ENCODE assay signal across 14 cellular contexts in the genomic region with DNA sequence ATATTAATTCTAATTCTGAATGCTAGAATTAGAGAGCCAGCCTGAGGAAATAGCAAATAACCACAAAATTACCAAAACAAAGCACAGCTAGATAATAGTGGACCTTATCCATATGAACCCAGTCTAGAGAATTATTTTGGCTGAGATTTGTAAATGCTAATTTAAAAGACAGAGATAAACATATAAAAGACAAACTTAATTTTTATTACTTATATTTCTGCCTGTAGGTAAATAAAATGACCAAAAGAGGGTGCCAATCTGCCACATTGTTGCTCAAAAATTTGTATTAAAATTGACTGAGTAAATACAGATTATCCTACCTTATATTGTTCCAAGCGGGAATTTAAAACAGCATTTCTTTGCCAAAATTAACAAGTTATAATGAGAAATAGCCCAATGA. TPM values are rescaled to one million over a fixed set of nuclear protein-coding genes. Genes with fewer than 3 reads are reported as not detected.
DNase-seq lines count a peak whose midpoint lies in the region; ATAC-seq, FAIRE-seq and TF ChIP-seq lines count a peak whose summit lies in the region.
"Had no signal": no experiment of that assay in that cellular context is flagged by ENCODE, and none has a peak within 500 bp of the region (broad histone marks: within the 10 kb centered on the region; RNA-seq: fewer than 3 reads in every experiment).

No MANE protein-coding gene starts in this region.

- no peak for FAIRE-seq in astrocyte (lab: Jason Lieb, UNC)

- TF ChIP-seq RAD21 in IMR-90 (IDR thresholded peaks at IDR 0.05; ENCODE audit: low read length): peak; percentile 49

- in situ Hi-C loops in IMR-90 (cut with MboI; ENCODE audit: low sequenced_read_pairs): loop anchor here (25.0 kb wide), 2 partner anchors 1311 to 1436 kb away; a partner anchor contains a TSS

- H3K27me3 ChIP-seq in IMR-90 (ENCODE audit: control insufficient read depth, insufficient read depth, low read length) (no peaks in the 10 kb centered on the region), astrocyte (ENCODE audit: insufficient read depth, low read length) (no peaks in the 10 kb centered on the region)

- no peaks in the 10 kb centered on the region for H3K9me3 Mint-ChIP-seq in astrocyte (ENCODE audit: unreplicated experiment)
- H3K9me3 Mint-ChIP-seq: activated naive CD8-positive, alpha-beta T cell treated with anti-CD3 and anti-CD28 coated beads, Interleukin-2, amount 10 ng/mL, durations not matched to agents 7 days and 5 days; IgD-negative memory B cell had no signal

- peaks cover 4% of the 10 kb centered on the region; the same call in 1 of the 2 replicates for H3K9me1 ChIP-seq in IMR-90 (ENCODE audit: insufficient read depth, low read length)

- H3K79me2 ChIP-seq in astrocyte (ENCODE audit: insufficient read depth, low read length): no peaks in the 10 kb centered on the region

- no peak overlapping the region for H3K4me3 Mint-ChIP-seq in astrocyte (ENCODE audit: unreplicated experiment)
- H3K4me3 Mint-ChIP-seq: activated CD4-positive, alpha-beta T cell treated with anti-CD3 and anti-CD28 coated beads for 36 hours; activated naive CD8-positive, alpha-beta T cell treated with anti-CD3 and anti-CD28 coated beads, Interleukin-2, amount 10 ng/mL, durations not matched to agents 7 days and 5 days; IgD-negative memory B cell had no signal

- peaks cover 40% of the 10 kb centered on the region for H3K4me1 Mint-ChIP-seq in astrocyte (ENCODE audit: low read depth, unreplicated experiment)

- peaks cover 4 to 14% of the 10 kb centered on the region in 2 experiments; a peak in 3 of 4 replicates for H3K79me1 ChIP-seq in IMR-90 (ENCODE audit: low read depth in 1 of 2, low read length in 2 of 2)

- no peaks in the 10 kb centered on the region for H3K36me3 Mint-ChIP-seq in astrocyte (ENCODE audit: low read depth, unreplicated experiment)
- H3K36me3 Mint-ChIP-seq: IgD-negative memory B cell had no signal

- no peak overlapping the region for H2BK5ac ChIP-seq in IMR-90 (ENCODE audit: low read depth, low read length, poor library complexity, severe bottlenecking)

- TF ChIP-seq CTCF in IMR-90 (conservative IDR thresholded peaks at IDR 0.05; ENCODE audit: low read depth, low read length) (peak; percentile 49), astrocyte (IDR thresholded peaks at IDR 0.05; ENCODE audit: insufficient read depth, low read depth, low read length) (peak; percentile 32)

- POLR2A ChIA-PET in IMR-90 (lab: Charles Lee; ENCODE audit: unreplicated experiment): no interaction called here

- H3K9ac ChIP-seq in IMR-90 (ENCODE audit: low read depth, low read length) (no peak overlapping the region; the same call in 1 of the 2 replicates), astrocyte (ENCODE audit: low read length) (no peak overlapping the region)

- no CpG with 5 or more reads among the region's 1 CpG for WGBS in IMR-90 (ENCODE audit: extremely low coverage in 2 of 2, insufficient read length in 1 of 2), 2 experiments

- no peak overlapping the region for H3K4me3 ChIP-seq in IMR-90 (ENCODE audit: insufficient read depth, low read depth, low read length)
- H3K4me3 ChIP-seq in astrocyte (ENCODE audit: insufficient read depth, low read depth, low read length): no peak overlapping the region

- H2AFZ ChIP-seq in IMR-90 (replicated peaks; ENCODE audit: low read length, poor library complexity) (no peak overlapping the region), astrocyte (ENCODE audit: low read depth, low read length) (no peak overlapping the region)

- no peak overlapping the region for H3K56ac ChIP-seq in IMR-90 (ENCODE audit: extremely low read depth, insufficient read depth, low read length)

- H2AK9ac ChIP-seq in IMR-90 (replicated peaks; ENCODE audit: low read depth, low read length, poor library complexity): no peak overlapping the region

- H3K36me3 ChIP-seq in IMR-90 (ENCODE audit: control insufficient read depth, insufficient read depth, low read length) (no peaks in the 10 kb centered on the region), astrocyte (ENCODE audit: insufficient read depth, low read length) (no peaks in the 10 kb centered on the region)

- H4K91ac ChIP-seq in IMR-90 (ENCODE audit: insufficient read depth, low read depth, low read length): no peak overlapping the region; the same call in 1 of the 2 replicates

- intact Hi-C loops in IMR-90 (cut with micrococcal nuclease): loop anchor here (10.0 kb wide), 1 partner anchor 504 kb away; no protein-coding TSS in a partner anchor

- no TSS peak for BruUV-seq in IMR-90 (replicated peaks; lab: Mats Ljungman, UMichigan)

- ATAC-seq in IMR-90 (ENCODE audit: low read depth): no peak
- ATAC-seq in GM18868 (IDR thresholded peaks at IDR 0.05; ENCODE audit: unreplicated experiment): no peak
- ATAC-seq in HG03135 (IDR thresholded peaks at IDR 0.05; ENCODE audit: unreplicated experiment): no peak
- no peak for ATAC-seq in HG03108 (IDR thresholded peaks at IDR 0.05; ENCODE audit: unreplicated experiment)
- ATAC-seq: activated CD4-positive, alpha-beta T cell treated with anti-CD3 and anti-CD28 coated beads for 36 hours had no signal

- no peak overlapping the region for H2BK20ac ChIP-seq in IMR-90 (ENCODE audit: low read depth, low read length)

- no peak overlapping the region for H2BK120ac ChIP-seq in IMR-90 (ENCODE audit: low read depth, low read length)

- no peak overlapping the region for H3K27ac ChIP-seq in IMR-90 (ENCODE audit: insufficient read depth, low read length)
- H3K27ac ChIP-seq in astrocyte (ENCODE audit: low read depth, low read length): no peak overlapping the region

- CTCF ChIA-PET in IMR-90 (lab: Yijun Ruan, JAX): interaction anchor here (0.6 to 1.1 kb wide), 4 partner anchors 16 to 345 kb away, joined by 3 to 5 read pairs (median 4); no protein-coding TSS in a partner anchor

- no peak overlapping the region for H4K5ac ChIP-seq in IMR-90 (ENCODE audit: low read depth, low read length)

- no peak overlapping the region for H3K14ac ChIP-seq in IMR-90 (replicated peaks; ENCODE audit: low read depth, low read length)

- TF ChIP-seq POLR2A in IMR-90 (IDR thresholded peaks at IDR 0.05; ENCODE audit: low read depth, low read length): no peak

- dilution Hi-C loops in IMR-90 (cut with HindIII; ENCODE audit: low sequenced_read_pairs, unreplicated experiment): no loop called here

- no peak overlapping the region for H3K4ac ChIP-seq in IMR-90 (ENCODE audit: low read depth, low read length)

- peak; percentile 12 for DNase-seq in CD1c-positive myeloid dendritic cell (ENCODE audit: extremely low spot score)
- peak; percentile 30 for DNase-seq in IMR-90
- DNase-seq in astrocyte (ENCODE audit: low read depth): no peak
- DNase-seq in kidney tubule cell (ENCODE audit: low spot score): peak; percentile 27
- no peak for DNase-seq in ureter (ENCODE audit: low spot score)
- DNase-seq: activated CD4-positive, alpha-beta T cell treated with anti-CD3 and anti-CD28 coated beads for 36 hours; activated naive CD8-positive, alpha-beta T cell treated with anti-CD3 and anti-CD28 coated beads, Interleukin-2, amount 10 ng/mL, durations not matched to agents 7 days and 5 days; GF-D8; mesendoderm; stimulated activated naive CD4-positive, alpha-beta T cell had no signal

- peaks cover 2% of the 10 kb centered on the region; the same call in 1 of the 2 replicates for H3K4me1 ChIP-seq in IMR-90 (ENCODE audit: control insufficient read depth, insufficient read depth, low read length)
- peaks cover 22% of the 10 kb centered on the region for H3K4me1 ChIP-seq in astrocyte (ENCODE audit: insufficient read depth, low read length)

- H4K20me1 ChIP-seq in IMR-90 (ENCODE audit: insufficient read depth, low read length) (no peaks in the 10 kb centered on the region), astrocyte (ENCODE audit: insufficient read depth, low read length) (no peaks in the 10 kb centered on the region)

- no peak overlapping the region for H4K8ac ChIP-seq in IMR-90 (ENCODE audit: low read depth in 2 of 2, low read length in 2 of 2)

- H3K9me3 ChIP-seq in IMR-90 (ENCODE audit: control insufficient read depth, insufficient read depth, low read length): no peaks in the 10 kb centered on the region
- no peaks in the 10 kb centered on the region for H3K9me3 ChIP-seq in astrocyte (ENCODE audit: insufficient read depth, low read depth, low read length)

- no peak overlapping the region for H3K23ac ChIP-seq in IMR-90 (ENCODE audit: low read depth, low read length)

- H3K18ac ChIP-seq in IMR-90 (ENCODE audit: low read depth, low read length): no peak overlapping the region

- H3K4me2 ChIP-seq in IMR-90 (ENCODE audit: low read depth, low read length) (no peak overlapping the region), astrocyte (ENCODE audit: low read length) (no peak overlapping the region)

- H3K27me3 Mint-ChIP-seq in astrocyte (ENCODE audit: low read depth, unreplicated experiment): no peaks in the 10 kb centered on the region
- H3K27me3 Mint-ChIP-seq: activated CD4-positive, alpha-beta T cell treated with anti-CD3 and anti-CD28 coated beads for 36 hours; activated naive CD8-positive, alpha-beta T cell treated with anti-CD3 and anti-CD28 coated beads, Interleukin-2, amount 10 ng/mL, durations not matched to agents 7 days and 5 days; IgD-negative memory B cell had no signal

- no peak overlapping the region for H2AK5ac ChIP-seq in IMR-90 (ENCODE audit: low read depth, low read length)

- H3K27ac Mint-ChIP-seq in astrocyte (ENCODE audit: unreplicated experiment): no peak overlapping the region
- H3K27ac Mint-ChIP-seq: activated CD4-positive, alpha-beta T cell treated with anti-CD3 and anti-CD28 coated beads for 36 hours; activated naive CD8-positive, alpha-beta T cell treated with anti-CD3 and anti-CD28 coated beads, Interleukin-2, amount 10 ng/mL, durations not matched to agents 7 days and 5 days; IgD-negative memory B cell had no signal

- no peak overlapping the region for H2BK15ac ChIP-seq in IMR-90 (ENCODE audit: low read depth, low read length)

TF ChIP-seq in IMR-90, 13 proteins besides CTCF, POLR2A, EP300 and RAD21:
- TF ChIP-seq RCOR1 (IDR thresholded peaks at IDR 0.05; ENCODE audit: insufficient replicate concordance, low read length) (no peak), SMC3 (IDR thresholded peaks at IDR 0.05; ENCODE audit: low read depth, low read length) (peak; percentile 37; the same call in 1 of the 2 replicates), BHLHE40 (IDR thresholded peaks at IDR 0.05; ENCODE audit: low read depth, low read length) (no peak), FOS (IDR thresholded peaks at IDR 0.05; ENCODE audit: low read depth, low read length) (no peak), MAFK (IDR thresholded peaks at IDR 0.05; ENCODE audit: low read depth, low read length) (no peak), MXI1 (IDR thresholded peaks at IDR 0.05; ENCODE audit: borderline replicate concordance, low read depth, low read length) (no peak), CEBPB (IDR thresholded peaks at IDR 0.05; ENCODE audit: low read depth, low read length) (no peak), RFX5 (IDR thresholded peaks at IDR 0.05; ENCODE audit: low read depth, low read length) (no peak)

RNA-seq across cellular contexts. Expression of a gene that starts 20.2 kb away (rescaled TPM):
- total RNA-seq in IMR-90 (2012; rRNA removed) (0.90 and 2.2 TPM in 2 replicates), astrocyte (8.4 and 8.9 TPM in 2 replicates), ureter (0.78 TPM)
- 0.63 and 0.75 TPM in 2 replicates for polyA plus RNA-seq in IMR-90 (2012; rRNA removed)
- 0.05 and 0.08 TPM in 2 replicates for polyA plus RNA-seq in IMR-90 (2012; cell fraction: cytosol; rRNA removed)
- 0.04 and 0.72 TPM in 2 replicates for polyA plus RNA-seq in IMR-90 (2012; cell fraction: nucleus; rRNA removed; ENCODE audit: low replicate concordance)

Comparison
In these comparisons a context has a peak if more than half of its experiments do, and no peak if none do; other contexts are left out.
1. DNase-seq: peak in CD1c-positive myeloid dendritic cell (single experiment), IMR-90 (single experiment) and kidney tubule cell (single experiment); none in astrocyte (single experiment) and ureter (single experiment).